Comparison of ENCODE assay signal across 18 cellular contexts in the genomic region with DNA sequence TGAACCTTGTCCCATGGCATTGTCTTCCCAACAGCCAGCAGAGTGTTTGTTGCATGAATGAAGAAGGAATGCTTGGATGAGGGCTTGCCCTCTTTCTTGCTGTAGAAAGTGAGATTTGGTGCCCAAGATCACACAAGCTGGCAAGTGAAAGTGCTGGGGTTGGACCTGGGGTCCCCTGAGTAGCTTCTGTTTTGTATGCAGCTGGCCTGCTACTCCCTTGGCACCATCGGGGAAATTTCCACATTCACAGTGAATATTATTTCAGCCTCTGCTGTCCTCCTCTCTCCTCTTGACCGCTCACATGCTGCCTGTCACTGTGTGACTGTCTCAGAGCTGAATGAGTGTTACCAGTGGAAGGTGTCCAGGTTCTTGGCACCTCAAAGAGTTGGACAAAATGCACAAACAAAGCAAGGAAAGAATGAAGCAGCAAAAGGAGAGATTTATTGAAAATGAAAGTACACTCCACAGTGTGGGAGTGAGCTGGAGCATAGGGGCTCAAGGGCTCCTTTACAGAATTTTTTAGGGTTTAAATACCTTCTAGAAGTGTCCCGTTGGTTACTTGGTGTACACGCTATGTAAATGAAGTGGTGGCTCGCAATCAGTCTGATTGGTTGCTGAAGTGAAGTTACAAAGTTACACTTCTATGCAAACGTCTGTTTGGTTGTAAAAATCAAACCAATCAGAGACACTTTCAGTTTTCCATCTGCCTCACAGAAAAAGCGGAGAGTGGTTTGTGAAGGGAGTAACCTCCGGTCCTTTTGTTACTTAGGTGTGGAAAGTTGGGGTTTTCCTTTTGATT.
DNase-seq lines count a peak whose midpoint lies in the region; ATAC-seq and TF ChIP-seq lines count a peak whose summit lies in the region.
"Had no signal": no experiment of that assay in that cellular context is flagged by ENCODE, and none has a peak within 500 bp of the region (broad histone marks: within the 10 kb centered on the region; RNA-seq: fewer than 3 reads in every experiment).

No MANE protein-coding gene starts in this region.

- peaks cover 66% of the 10 kb centered on the region for H3K36me3 Mint-ChIP-seq in CD4-positive, CD25-positive, alpha-beta regulatory T cell

- peaks cover 0 to 4% (median 0%) of the 10 kb centered on the region in 4 donors for H3K4me1 Mint-ChIP-seq in CD4-positive, CD25-positive, alpha-beta regulatory T cell
- H3K4me1 Mint-ChIP-seq: stimulated activated effector memory CD8-positive, alpha-beta T cell treated with anti-CD3 and anti-CD28 coated beads, Interleukin-12 subunit alpha, Interleukin-12 subunit beta, amount 100 ng/mL, for 72 hours had no signal

- ATAC-seq in CD4-positive, CD25-positive, alpha-beta regulatory T cell (ENCODE audit: low read depth in 2 of 2) = no peak
- ATAC-seq in gastrocnemius medialis = peak; percentile 42 to 49
- ATAC-seq: stimulated activated effector memory CD8-positive, alpha-beta T cell treated with anti-CD3 and anti-CD28 coated beads, Interleukin-12 subunit alpha, Interleukin-12 subunit beta, amount 100 ng/mL, for 72 hours had no signal

- H3K27me3 Mint-ChIP-seq in CD4-positive, CD25-positive, alpha-beta regulatory T cell = no peaks in the 10 kb centered on the region
- H3K27me3 Mint-ChIP-seq: dendritic cell treated with granulocyte-macrophage colony-stimulating factor and Interleukin-4, amounts not matched to agents 40 ng/mL and 50 ng/mL, for 4 days had no signal

- in situ Hi-C loops in gastrocnemius medialis (cut with MboI; ENCODE audit: low sequenced_read_pairs in 4 of 4) (no loop called here), HAP-1 (cut with MboI; ENCODE audit: low sequenced_read_pairs) (no loop called here)

- H3K4me3 ChIP-seq in CD4-positive, CD25-positive, alpha-beta regulatory T cell (ENCODE audit: low read depth, low read length) = no peak overlapping the region
- H3K4me3 ChIP-seq in SJSA1 (peak overlapping the region; percentile 9), fibroblast of mammary gland (ENCODE audit: control insufficient read depth, low read depth, low read length) (no peak overlapping the region), gastrocnemius medialis (no peak overlapping the region), foreskin fibroblast (ENCODE audit: low read depth in 1 of 2, low read length in 2 of 2) (no peak overlapping the region), HAP-1 (no peak overlapping the region)
- H3K4me3 ChIP-seq: SJCRH30, skin epidermis had no signal

- H3K36me3 ChIP-seq in CD4-positive, CD25-positive, alpha-beta regulatory T cell (ENCODE audit: control insufficient read depth, insufficient read depth, low read length) = peaks cover 82% of the 10 kb centered on the region
- H3K36me3 ChIP-seq in SJSA1 (peaks cover 54% of the 10 kb centered on the region), gastrocnemius medialis (peaks cover 0 to 49% of the 10 kb centered on the region in 2 donors), HAP-1 (replicated peaks) (peaks cover 7% of the 10 kb centered on the region)

- H3K27me3 ChIP-seq in CD4-positive, CD25-positive, alpha-beta regulatory T cell (ENCODE audit: control insufficient read depth, insufficient read depth, low read length) = no peaks in the 10 kb centered on the region
- H3K27me3 ChIP-seq in SJSA1 (replicated peaks) (no peaks in the 10 kb centered on the region), gastrocnemius medialis (no peaks in the 10 kb centered on the region), HAP-1 (ENCODE audit: low read depth) (no peaks in the 10 kb centered on the region)
- H3K27me3 ChIP-seq: SJCRH30 had no signal

- no peak for TF ChIP-seq CTCF in fibroblast of mammary gland (conservative IDR thresholded peaks at IDR 0.05; ENCODE audit: control insufficient read depth, insufficient read depth, low read depth, low read length)
- TF ChIP-seq CTCF in gastrocnemius medialis (IDR thresholded peaks at IDR 0.05 in 4 of 5, conservative IDR thresholded peaks at IDR 0.05 in 1 of 5) = no peak
- TF ChIP-seq CTCF in foreskin fibroblast (IDR thresholded peaks at IDR 0.05; ENCODE audit: low read depth, low read length) = no peak

- intact Hi-C loops in gastrocnemius medialis (cut with DNase I; ENCODE audit: low total_unique reads) = no loop called here

- H3K4me1 ChIP-seq in CD4-positive, CD25-positive, alpha-beta regulatory T cell (ENCODE audit: control insufficient read depth, insufficient read depth, low read length, poor library complexity, severe bottlenecking) = no peaks in the 10 kb centered on the region
- H3K4me1 ChIP-seq in SJSA1 (replicated peaks) = peaks cover 6% of the 10 kb centered on the region; the same call in 1 of the 2 replicates
- peaks cover 0 to 4% of the 10 kb centered on the region in 2 donors for H3K4me1 ChIP-seq in gastrocnemius medialis
- H3K4me1 ChIP-seq in HAP-1 = no peaks in the 10 kb centered on the region
- H3K4me1 ChIP-seq: SJCRH30 had no signal

- DNase-seq in CD4-positive, CD25-positive, alpha-beta regulatory T cell = no peak
- peak in 1 of 2 experiments; percentile 10 for DNase-seq in SJSA1 (ENCODE audit: low read depth in 1 of 2, low spot score in 2 of 2)
- DNase-seq in fibroblast of mammary gland (ENCODE audit: low read depth) = peak; percentile 17
- no peak for DNase-seq in gastrocnemius medialis
- DNase-seq in NCI-H1105 treated with DMSO at 0.1 percent for 48 hours (lab: John Stamatoyannopoulos, UW) = no peak
- no peak for DNase-seq in foreskin fibroblast
- no peak for DNase-seq in NCI-H1092 (lab: John Stamatoyannopoulos, UW)
- DNase-seq in HAP-1 (ENCODE audit: low spot score in 2 of 2) = no peak
- DNase-seq: activated CD4-positive, alpha-beta T cell treated with anti-CD3 and anti-CD28 coated beads, Interleukin-2, amount 50 U/mL, for 48 hours; AML-193; erythroblast; NCI-H2029; NCI-H526; OCI-M1; SJCRH30 had no signal

- no peaks in the 10 kb centered on the region for H3K9me3 ChIP-seq in CD4-positive, CD25-positive, alpha-beta regulatory T cell (ENCODE audit: control insufficient read depth in 2 of 2, low read length in 2 of 2)
- H3K9me3 ChIP-seq in SJSA1 (replicated peaks) = no peaks in the 10 kb centered on the region
- no peaks in the 10 kb centered on the region for H3K9me3 ChIP-seq in gastrocnemius medialis
- H3K9me3 ChIP-seq in HAP-1 = no peaks in the 10 kb centered on the region
- H3K9me3 ChIP-seq: SJCRH30 had no signal

- H3K27ac ChIP-seq in CD4-positive, CD25-positive, alpha-beta regulatory T cell (ENCODE audit: insufficient read depth, low read length, poor library complexity, severe bottlenecking) = no peak overlapping the region
- H3K27ac ChIP-seq in SJSA1 = 0 out of 2 replicates have a peak overlapping the region, but pooled peaks have one; percentile 5
- no peak overlapping the region for H3K27ac ChIP-seq in gastrocnemius medialis
- H3K27ac ChIP-seq: SJCRH30, skin epidermis had no signal

- TF ChIP-seq POLR2A in gastrocnemius medialis (IDR thresholded peaks at IDR 0.05) = no peak

- no peaks in the 10 kb centered on the region for H3K9me3 Mint-ChIP-seq in CD4-positive, CD25-positive, alpha-beta regulatory T cell
- H3K9me3 Mint-ChIP-seq: dendritic cell treated with granulocyte-macrophage colony-stimulating factor and Interleukin-4, amounts not matched to agents 40 ng/mL and 50 ng/mL, for 4 days; stimulated activated effector memory CD8-positive, alpha-beta T cell treated with anti-CD3 and anti-CD28 coated beads, Interleukin-12 subunit alpha, Interleukin-12 subunit beta, amount 100 ng/mL, for 72 hours had no signal

- no peak overlapping the region for H3K4me3 Mint-ChIP-seq in CD4-positive, CD25-positive, alpha-beta regulatory T cell
- H3K4me3 Mint-ChIP-seq: dendritic cell treated with granulocyte-macrophage colony-stimulating factor and Interleukin-4, amounts not matched to agents 40 ng/mL and 50 ng/mL, for 4 days; stimulated activated effector memory CD8-positive, alpha-beta T cell treated with anti-CD3 and anti-CD28 coated beads, Interleukin-12 subunit alpha, Interleukin-12 subunit beta, amount 100 ng/mL, for 72 hours had no signal

- peak overlapping the region in 2 of 3 donors; percentile 42 to 43 for H3K27ac Mint-ChIP-seq in CD4-positive, CD25-positive, alpha-beta regulatory T cell

Comparison
In these comparisons a context has a peak if more than half of its experiments do, and no peak if none do; other contexts are left out.
1. ATAC-seq: peak in gastrocnemius medialis (2 of 2); none in CD4-positive, CD25-positive, alpha-beta regulatory T cell (0 of 2).